In the genomic region with DNA sequence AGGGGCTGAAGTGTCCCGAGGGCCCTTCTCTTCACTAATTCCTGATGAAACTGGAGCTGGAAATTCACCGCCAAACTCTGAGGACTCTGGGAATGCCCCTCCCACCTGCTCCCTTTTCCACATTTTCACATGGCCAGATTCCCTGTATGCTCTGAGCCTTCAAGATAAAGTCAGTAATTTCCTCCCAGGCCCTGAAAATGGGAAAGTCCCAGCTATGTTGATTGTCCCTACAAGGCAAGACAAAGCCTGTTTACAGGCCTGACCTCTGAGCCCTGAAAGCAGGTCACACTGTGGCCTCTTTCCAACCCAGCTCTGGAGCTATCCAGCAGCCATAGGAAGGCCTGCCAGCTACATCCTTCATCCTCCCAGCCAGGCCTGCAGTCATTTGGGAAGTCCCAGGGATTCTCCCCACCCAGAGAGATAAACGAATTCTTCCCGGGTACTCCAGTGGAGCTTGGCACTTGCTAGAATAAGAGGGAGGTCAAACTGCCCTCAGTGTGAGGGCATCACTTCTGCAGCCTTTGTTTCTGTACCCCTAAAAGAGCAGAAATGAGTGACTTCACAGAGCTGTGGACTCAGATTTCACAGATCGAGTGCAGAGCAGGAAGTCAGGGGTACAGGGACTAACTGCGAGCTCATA, we compare ENCODE assay signal across 14 cellular contexts. TPM values are rescaled to one million over a fixed set of nuclear protein-coding genes. Genes with fewer than 3 reads are reported as not detected.
DNase-seq lines count a peak whose midpoint lies in the region; ATAC-seq and TF ChIP-seq lines count a peak whose summit lies in the region.
"Had no signal": no experiment of that assay in that cellular context is flagged by ENCODE, and none has a peak within 500 bp of the region (broad histone marks: within the 10 kb centered on the region; RNA-seq: fewer than 3 reads in every experiment).

No MANE protein-coding gene starts in this region.

- H4K8ac ChIP-seq in IMR-90 (ENCODE audit: low read depth in 2 of 2, low read length in 2 of 2): no peak overlapping the region

- H4K5ac ChIP-seq in IMR-90 (ENCODE audit: low read depth, low read length): no peak overlapping the region

- H3K4me1 ChIP-seq in IMR-90 (ENCODE audit: control insufficient read depth, insufficient read depth, low read length) (peaks cover 4% of the 10 kb centered on the region; the same call in 1 of the 2 replicates), liver (ENCODE audit: control insufficient read depth in 4 of 4, insufficient read depth in 4 of 4, low read length in 3 of 4) (peaks cover 0 to 14% (median 11%) of the 10 kb centered on the region in 4 donors), stomach (peaks cover 16 to 52% (median 29%) of the 10 kb centered on the region in 4 donors), Karpas-422 (ENCODE audit: low read length) (no peaks in the 10 kb centered on the region)

- no peak overlapping the region for H3K18ac ChIP-seq in IMR-90 (ENCODE audit: low read depth, low read length)

- H2BK5ac ChIP-seq in IMR-90 (ENCODE audit: low read depth, low read length, poor library complexity, severe bottlenecking): no peak overlapping the region

- H3K4ac ChIP-seq in IMR-90 (ENCODE audit: low read depth, low read length): no peak overlapping the region

- no peaks in the 10 kb centered on the region for H3K79me1 ChIP-seq in IMR-90 (ENCODE audit: low read depth in 1 of 2, low read length in 2 of 2)

- H2AK9ac ChIP-seq in IMR-90 (replicated peaks; ENCODE audit: low read depth, low read length, poor library complexity): no peak overlapping the region

- WGBS in IMR-90 (ENCODE audit: extremely low coverage in 2 of 2, insufficient read length in 1 of 2), 2 experiments: no CpG with 5 or more reads among the region's 6 CpGs
- 41% methylated on average over 6 of the region's 6 CpGs for WGBS in liver
- WGBS in stomach, 5 donors: 25 to 39% (median 32%) methylated on average over 6 of the region's 6 CpGs

- no peak overlapping the region for H3K14ac ChIP-seq in IMR-90 (replicated peaks; ENCODE audit: low read depth, low read length)

- no peaks in the 10 kb centered on the region for H3K9me2 ChIP-seq in Karpas-422 (replicated peaks; ENCODE audit: insufficient read depth, low read length)

- CTCF ChIA-PET in IMR-90 (lab: Yijun Ruan, JAX): interaction anchor here (1.1 kb wide), 1 partner anchor 35 kb away, joined by 3 read pairs; no protein-coding TSS in a partner anchor

- H2AFZ ChIP-seq in IMR-90 (replicated peaks; ENCODE audit: low read length, poor library complexity): no peak overlapping the region
- no peak overlapping the region for H2AFZ ChIP-seq in Karpas-422 (ENCODE audit: low read length)

- H3K4me2 ChIP-seq in IMR-90 (ENCODE audit: low read depth, low read length): no peak overlapping the region
- H3K4me2 ChIP-seq in Karpas-422 (ENCODE audit: low read depth, low read length, poor library complexity, severe bottlenecking): no peak overlapping the region

- no peak for TF ChIP-seq EP300 in stomach (IDR thresholded peaks at IDR 0.05)

- no peak overlapping the region for H2AK5ac ChIP-seq in IMR-90 (ENCODE audit: low read depth, low read length)

- no peak overlapping the region; the same call in 1 of the 2 replicates for H4K91ac ChIP-seq in IMR-90 (ENCODE audit: insufficient read depth, low read depth, low read length)

- no peak overlapping the region for H2BK20ac ChIP-seq in IMR-90 (ENCODE audit: low read depth, low read length)

- no peak overlapping the region for H3K9ac ChIP-seq in IMR-90 (ENCODE audit: low read depth, low read length)
- no peak overlapping the region for H3K9ac ChIP-seq in liver (ENCODE audit: low read depth in 1 of 2, low read length in 2 of 2)
- no peak overlapping the region for H3K9ac ChIP-seq in Karpas-422 (ENCODE audit: low read length)

- no peaks in the 10 kb centered on the region for H3K9me1 ChIP-seq in IMR-90 (ENCODE audit: insufficient read depth, low read length)

- no peak overlapping the region for H2BK15ac ChIP-seq in IMR-90 (ENCODE audit: low read depth, low read length)

- DNase-seq in IMR-90 (peak; percentile 65), dermis blood vessel endothelial cell (peak; percentile 95), stomach (peak; percentile 30), AML-193 (lab: John Stamatoyannopoulos, UW) (no peak), Karpas-422 (no peak)
- DNase-seq: activated T-cell treated with anti-CD3 and anti-CD28 coated beads, Interleukin-2, amount 50 U/mL, for 4 hours; effector memory CD4-positive, alpha-beta T cell; NCI-H345; T-helper 1 cell had no signal

- H2BK120ac ChIP-seq in IMR-90 (ENCODE audit: low read depth, low read length): no peak overlapping the region

- H4K20me1 ChIP-seq in IMR-90 (ENCODE audit: insufficient read depth, low read length) (no peaks in the 10 kb centered on the region), Karpas-422 (ENCODE audit: insufficient read depth, low read depth, low read length) (no peaks in the 10 kb centered on the region)

- TF ChIP-seq CTCF in IMR-90 (conservative IDR thresholded peaks at IDR 0.05; ENCODE audit: low read depth, low read length) (no peak), liver (IDR thresholded peaks at IDR 0.05; ENCODE audit: low read depth, low read length, missing input control) (no peak), stomach (IDR thresholded peaks at IDR 0.05) (no peak)

- BruUV-seq in IMR-90 (replicated peaks; lab: Mats Ljungman, UMichigan): no TSS peak

- no peaks in the 10 kb centered on the region for H3K79me2 ChIP-seq in Karpas-422 (ENCODE audit: low read length)

- H3K4me3 ChIP-seq in IMR-90 (ENCODE audit: insufficient read depth, low read depth, low read length) (no peak overlapping the region), liver (ENCODE audit: low read depth in 1 of 3, low read length in 3 of 3) (no peak overlapping the region), stomach (no peak overlapping the region), Karpas-422 (ENCODE audit: low read length) (no peak overlapping the region)
- H3K4me3 ChIP-seq: thoracic aorta had no signal

- no peak for TF ChIP-seq RAD21 in IMR-90 (IDR thresholded peaks at IDR 0.05; ENCODE audit: low read length)
- TF ChIP-seq RAD21 in liver (IDR thresholded peaks at IDR 0.05): peak; percentile 38 to 46

- H3K36me3 ChIP-seq in IMR-90 (ENCODE audit: control insufficient read depth, insufficient read depth, low read length) (no peaks in the 10 kb centered on the region), liver (ENCODE audit: control insufficient read depth in 4 of 4, insufficient read depth in 3 of 4, low read depth in 1 of 4, low read length in 3 of 4) (no peaks in the 10 kb centered on the region), stomach (no peaks in the 10 kb centered on the region), Karpas-422 (ENCODE audit: insufficient read depth, low read length) (no peaks in the 10 kb centered on the region)
- H3K36me3 ChIP-seq: thoracic aorta had no signal

- H3K23ac ChIP-seq in IMR-90 (ENCODE audit: low read depth, low read length): no peak overlapping the region

- TF ChIP-seq POLR2A in IMR-90 (IDR thresholded peaks at IDR 0.05; ENCODE audit: low read depth, low read length) (no peak), stomach (IDR thresholded peaks at IDR 0.05) (no peak)

- in situ Hi-C loops in IMR-90 (cut with MboI; ENCODE audit: low sequenced_read_pairs): no loop called here

- H3K9me3 ChIP-seq in IMR-90 (ENCODE audit: control insufficient read depth, insufficient read depth, low read length) (no peaks in the 10 kb centered on the region), liver (ENCODE audit: control insufficient read depth in 4 of 4, low read length in 3 of 4) (no peaks in the 10 kb centered on the region), stomach (peaks cover 0 to 7% (median under 1%) of the 10 kb centered on the region in 4 donors), Karpas-422 (ENCODE audit: low read length) (no peaks in the 10 kb centered on the region)
- H3K9me3 ChIP-seq: thoracic aorta had no signal

- no peaks in the 10 kb centered on the region; the same call in 1 of the 2 replicates for H3K27me3 ChIP-seq in IMR-90 (ENCODE audit: control insufficient read depth, insufficient read depth, low read length)
- no peaks in the 10 kb centered on the region for H3K27me3 ChIP-seq in liver (ENCODE audit: control insufficient read depth in 4 of 4, insufficient read depth in 4 of 4, low read length in 3 of 4)
- H3K27me3 ChIP-seq in stomach: no peaks in the 10 kb centered on the region
- no peaks in the 10 kb centered on the region for H3K27me3 ChIP-seq in Karpas-422 (ENCODE audit: low read length)

- dilution Hi-C loops in IMR-90 (cut with HindIII; ENCODE audit: low sequenced_read_pairs, unreplicated experiment): no loop called here

- peak; percentile 59 for ATAC-seq in IMR-90 (ENCODE audit: low read depth)
- no peak for ATAC-seq in GM19351 (IDR thresholded peaks at IDR 0.05; ENCODE audit: unreplicated experiment)
- no peak for ATAC-seq in HG03175 (IDR thresholded peaks at IDR 0.05; ENCODE audit: unreplicated experiment)
- ATAC-seq: activated T-cell treated with anti-CD3 and anti-CD28 coated beads, Interleukin-2, amount 50 U/mL, for 4 hours had no signal

- intact Hi-C loops in IMR-90 (cut with micrococcal nuclease): no loop called here
- intact Hi-C loops in stomach (cut with DNase I; ENCODE audit: low total_unique reads): no loop called here

- H3K56ac ChIP-seq in IMR-90 (ENCODE audit: extremely low read depth, insufficient read depth, low read length): no peak overlapping the region

- POLR2A ChIA-PET in IMR-90 (lab: Charles Lee; ENCODE audit: unreplicated experiment): no interaction called here

- H3K27ac ChIP-seq in IMR-90 (ENCODE audit: insufficient read depth, low read length): no peak overlapping the region
- H3K27ac ChIP-seq in liver (ENCODE audit: low read depth in 1 of 2, low read length in 2 of 2): peak overlapping the region; percentile 53 to 68
- H3K27ac ChIP-seq in stomach: peak overlapping the region in 4 of 5 donors; percentile 1 to 78 (median 66)
- no peak overlapping the region for H3K27ac ChIP-seq in Karpas-422 (ENCODE audit: low read length)

RNA-seq across cellular contexts. Expression of a gene that starts 19.6 kb away (rescaled TPM):
- total RNA-seq in IMR-90 (2012; rRNA removed) (126 and 206 TPM in 2 replicates), dermis blood vessel endothelial cell (84.3 and 218 TPM in 2 replicates), liver (1 to 10 TPM; 3.5 to 6.1 TPM), stomach (10 to 100 TPM in 3 of 5 donors, 1 to 10 TPM in 2; 3.8 to 29.9 (median 11.1) TPM)
- polyA plus RNA-seq in IMR-90 (2012; rRNA removed) (85.9 and 103 TPM in 2 replicates), liver (1 to 10 TPM; 4.7 to 8.9 TPM), stomach (100 to 1,000 TPM in 1 of 3 donors, 10 to 100 TPM in 2; 30.8 to 194 (median 81.8) TPM)
- polyA plus RNA-seq in IMR-90 (2012; cell fraction: cytosol; rRNA removed): 67.4 and 73.1 TPM in 2 replicates
- 22.7 and 55.8 TPM in 2 replicates for polyA plus RNA-seq in IMR-90 (2012; cell fraction: nucleus; rRNA removed; ENCODE audit: low replicate concordance)
- not detected in 2 replicates for total RNA-seq in Karpas-422 (2014; rRNA removed; shearing (Covaris generic); ENCODE audit: low replicate concordance)

RNA-seq across cellular contexts. Expression of a gene that starts 34.5 kb away (rescaled TPM):
- 0.18 and 0.28 TPM in 2 replicates for total RNA-seq in IMR-90 (2012; rRNA removed)
- polyA plus RNA-seq in IMR-90 (2012; rRNA removed): 0.24 and 0.58 TPM in 2 replicates
- polyA plus RNA-seq in IMR-90 (2012; cell fraction: cytosol; rRNA removed): 0.15 and 0.27 TPM in 2 replicates
- polyA plus RNA-seq in IMR-90 (2012; cell fraction: nucleus; rRNA removed; ENCODE audit: low replicate concordance): not detected in 2 replicates
- total RNA-seq in dermis blood vessel endothelial cell: 0.23 TPM in 1 of 2 replicates, not detected in the other
- not detected for total RNA-seq in liver
- polyA plus RNA-seq in liver: not detected
- total RNA-seq in stomach: not detected
- polyA plus RNA-seq in stomach: not detected
- total RNA-seq in Karpas-422 (2014; rRNA removed; shearing (Covaris generic); ENCODE audit: low replicate concordance): not detected in 2 replicates
- total RNA-seq: activated T-cell treated with anti-CD3 and anti-CD28 coated beads, Interleukin-2, amount 50 U/mL, for 4 hours had no signal
- polyA plus RNA-seq: keratinocyte had no signal

RNA-seq across cellular contexts. Expression of a gene that starts 50.0 kb away (rescaled TPM):
- total RNA-seq in IMR-90 (2012; rRNA removed): not detected in 2 replicates
- not detected in 2 replicates for polyA plus RNA-seq in IMR-90 (2012; rRNA removed)
- polyA plus RNA-seq in IMR-90 (2012; cell fraction: cytosol; rRNA removed): not detected in 2 replicates
- polyA plus RNA-seq in IMR-90 (2012; cell fraction: nucleus; rRNA removed; ENCODE audit: low replicate concordance): not detected in 2 replicates
- not detected in 2 replicates for total RNA-seq in dermis blood vessel endothelial cell
- not detected for total RNA-seq in liver
- not detected for polyA plus RNA-seq in liver
- total RNA-seq in stomach: 1 to 10 TPM in 3 of 5 donors, not detected in 2; 2.0 to 4.0 (median 2.8) TPM
- polyA plus RNA-seq in stomach: 10 to 100 TPM in 2 of 3 donors, 1 to 10 TPM in 1; 2.0 to 80.0 (median 29.0) TPM
- not detected in 2 replicates for total RNA-seq in Karpas-422 (2014; rRNA removed; shearing (Covaris generic); ENCODE audit: low replicate concordance)
- total RNA-seq: activated T-cell treated with anti-CD3 and anti-CD28 coated beads, Interleukin-2, amount 50 U/mL, for 4 hours; thoracic aorta had no signal
- polyA plus RNA-seq: keratinocyte had no signal

Comparison
In these comparisons a context has a peak if more than half of its experiments do, and no peak if none do; other contexts are left out.
1. DNase-seq: peak in IMR-90 (single experiment), dermis blood vessel endothelial cell (single experiment) and stomach (single experiment); none in AML-193 (0 of 2) and Karpas-422 (single experiment).
2. H3K27ac ChIP-seq: peak in liver (2 of 2) and stomach (4 of 5); none in IMR-90 (single experiment) and Karpas-422 (single experiment).